In genomic region chr20:2817341-2817726, GRCh38 we compare ENCODE assay signal across 27 cellular contexts. TPM values are rescaled to one million over a fixed set of nuclear protein-coding genes. Genes with fewer than 3 reads are reported as not detected.
"Had no signal": no experiment of that assay in that cellular context is flagged by ENCODE, and none has a peak within 500 bp of the region (broad histone marks: within the 10 kb centered on the region; RNA-seq: fewer than 3 reads in every experiment).

No MANE protein-coding gene starts in this region.

- H3K4me3 Mint-ChIP-seq: activated B cell treated with CpG ODN at 0.5 μM for 24 hours; activated CD4-positive, alpha-beta memory T cell treated with anti-CD3 and anti-CD28 coated beads, Interleukin-2, amount 10 ng/mL, durations not matched to agents 7 days and 5 days; activated T-cell treated with anti-CD3 and anti-CD28 coated beads, Interleukin-2, amount 50 U/mL, for 24 hours; immature natural killer cell; natural killer cell; stimulated activated effector memory CD8-positive, alpha-beta T cell treated with anti-CD3 and anti-CD28 coated beads, Interleukin-12 subunit alpha, Interleukin-12 subunit beta, amount 100 ng/mL, for 72 hours; stimulated activated naive CD8-positive, alpha-beta T cell treated with anti-CD3 and anti-CD28 coated beads, Interleukin-15, amount 100 ng/mL, for 72 hours; T-helper 1 cell treated with Interleukin-12 subunit alpha and Interleukin-12 subunit beta and Interleukin-4 antibody, amounts not matched to agents 30 μg/mL and 1 μg/mL, for 36 hours had no signal

- H3K36me3 Mint-ChIP-seq: natural killer cell had no signal

- ATAC-seq: pancreas had no signal

- H3K27ac Mint-ChIP-seq: activated B cell treated with CpG ODN at 0.5 μM for 24 hours; activated CD4-positive, alpha-beta memory T cell treated with anti-CD3 and anti-CD28 coated beads, Interleukin-2, amount 10 ng/mL, durations not matched to agents 7 days and 5 days; activated T-cell treated with anti-CD3 and anti-CD28 coated beads, Interleukin-2, amount 50 U/mL, for 24 hours; natural killer cell; stimulated activated effector memory CD8-positive, alpha-beta T cell treated with anti-CD3 and anti-CD28 coated beads, Interleukin-12 subunit alpha, Interleukin-12 subunit beta, amount 100 ng/mL, for 72 hours; stimulated activated naive CD8-positive, alpha-beta T cell treated with anti-CD3 and anti-CD28 coated beads, Interleukin-15, amount 100 ng/mL, for 72 hours; T-helper 1 cell treated with Interleukin-12 subunit alpha and Interleukin-12 subunit beta and Interleukin-4 antibody, amounts not matched to agents 30 μg/mL and 1 μg/mL, for 36 hours had no signal

- DNase-seq: activated B cell treated with CpG ODN at 0.5 μM for 24 hours; activated CD4-positive, alpha-beta memory T cell treated with anti-CD3 and anti-CD28 coated beads, Interleukin-2, amount 10 ng/mL, durations not matched to agents 7 days and 5 days; activated naive CD4-positive, alpha-beta T cell treated with Interleukin-2 at 50 U/mL for 16 hours; activated T-cell treated with anti-CD3 and anti-CD28 coated beads, Interleukin-2, amount 50 U/mL, for 24 hours; brain microvascular endothelial cell; central memory CD4-positive, alpha-beta T cell; effector memory CD4-positive, alpha-beta T cell; glutamatergic neuron; kidney glomerular epithelial cell; mammary epithelial cell; midbrain; natural killer cell; stimulated activated CD4-positive, alpha-beta T cell treated with anti-CD3 and anti-CD28 coated beads, Interleukin-12 subunit alpha, Interleukin-12 subunit beta, amount 100 ng/mL, for 4 hours; stimulated activated naive CD8-positive, alpha-beta T cell treated with anti-CD3 and anti-CD28 coated beads, Interleukin-15, amount 100 ng/mL, for 72 hours had no signal

RNA-seq across cellular contexts. Expression of gene TMEM239, which starts 1.2 kb away (rescaled TPM):
- total RNA-seq: activated B cell treated with CpG ODN at 0.5 μM for 24 hours; activated CD4-positive, alpha-beta memory T cell treated with anti-CD3 and anti-CD28 coated beads, Interleukin-2, amount 10 ng/mL, durations not matched to agents 7 days and 5 days; adrenal gland; ascending aorta; dermis microvascular lymphatic vessel endothelial cell; esophagus muscularis mucosa; frontal cortex; hepatocyte; left ventricle myocardium superior; mammary epithelial cell; natural killer cell; pancreas; psoas muscle; right atrium auricular region had no signal

RNA-seq across cellular contexts. Expression of gene C20orf141, which starts 2.5 kb away (rescaled TPM):
- total RNA-seq: activated B cell treated with CpG ODN at 0.5 μM for 24 hours; activated CD4-positive, alpha-beta memory T cell treated with anti-CD3 and anti-CD28 coated beads, Interleukin-2, amount 10 ng/mL, durations not matched to agents 7 days and 5 days; adrenal gland; ascending aorta; dermis microvascular lymphatic vessel endothelial cell; esophagus muscularis mucosa; frontal cortex; hepatocyte; left ventricle myocardium superior; mammary epithelial cell; natural killer cell; pancreas; psoas muscle; right atrium auricular region had no signal

RNA-seq across cellular contexts. Expression of gene CPXM1, which starts 16.9 kb away (rescaled TPM):
- total RNA-seq: ascending aorta had no signal
